Comparison of ENCODE assay signal across 8 cellular contexts in genomic region chr13:30673669-30674521, GRCh38.
DNase-seq lines count a peak whose midpoint lies in the region; ATAC-seq and TF ChIP-seq lines count a peak whose summit lies in the region.

No MANE protein-coding gene starts in this region.

- peak overlapping the region; percentile 60 for H3K4me3 ChIP-seq in AG10803 (ENCODE audit: low read length)
- peak overlapping the region; percentile 65 for H3K4me3 ChIP-seq in choroid plexus epithelial cell (ENCODE audit: low read depth, low read length)

- TF ChIP-seq CTCF in AG10803 (conservative IDR thresholded peaks at IDR 0.05; ENCODE audit: low read length): peak; percentile 49
- peak; percentile 63 for TF ChIP-seq CTCF in choroid plexus epithelial cell (conservative IDR thresholded peaks at IDR 0.05; ENCODE audit: low read depth, low read length)

- peak; percentile 87 for DNase-seq in AG10803 (ENCODE audit: low read depth)
- DNase-seq in NCI-H510A (lab: John Stamatoyannopoulos, UW): peak; percentile 78
- DNase-seq in activated CD4-positive, alpha-beta T cell treated with anti-CD3 and anti-CD28 coated beads for 24 hours (ENCODE audit: low read depth in 2 of 2): peak; percentile 86 to 87
- DNase-seq in choroid plexus epithelial cell (ENCODE audit: low read depth): peak; percentile 79
- DNase-seq in stimulated activated CD4-positive, alpha-beta T cell treated with anti-CD3 and anti-CD28 coated beads, Interleukin-1b, Interleukin-23, amount 100 ng/mL, for 4 hours (ENCODE audit: low read depth in 2 of 2): peak; percentile 90 to 91

- peak; percentile 87 for ATAC-seq in GM19023 (IDR thresholded peaks at IDR 0.05; ENCODE audit: unreplicated experiment)
- ATAC-seq in HG03280 (IDR thresholded peaks at IDR 0.05; ENCODE audit: unreplicated experiment): peak; percentile 88

- peak overlapping the region; percentile 59 for H3K27ac ChIP-seq in layer of hippocampus (ENCODE audit: low read depth, low read length)

- no peaks in the 10 kb centered on the region for H3K27me3 ChIP-seq in layer of hippocampus (ENCODE audit: control insufficient read depth, insufficient read depth, low read length)

Comparison
In these comparisons a context has a peak if more than half of its experiments do, and no peak if none do; other contexts are left out.
1. Peak in every context shown above with its lines: DNase-seq, ATAC-seq, H3K4me3 ChIP-seq and H3K27ac ChIP-seq.